1 cellular context compared by ENCODE assay signal in the genomic region with DNA sequence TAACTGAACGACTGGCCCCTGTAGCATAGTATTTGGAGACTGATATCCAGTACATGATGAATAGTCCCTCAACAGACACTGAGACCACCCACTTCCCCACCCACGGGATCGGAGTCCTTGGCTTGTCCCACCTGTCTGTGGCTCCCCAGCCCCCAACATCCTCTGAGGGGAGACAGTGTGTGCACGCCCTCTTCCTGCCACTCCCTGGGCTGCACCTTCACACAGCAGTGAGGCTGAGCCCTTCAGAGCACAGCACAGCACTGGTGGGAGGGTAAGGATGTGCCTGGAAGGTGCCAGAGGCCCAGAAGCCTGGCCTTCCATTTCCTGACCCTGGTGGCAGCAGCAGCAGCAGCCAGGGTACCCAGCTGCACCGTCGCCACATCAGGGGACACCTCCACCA.
TF ChIP-seq lines count a peak whose summit lies in the region.

No MANE protein-coding gene starts in this region.

TF ChIP-seq in SK-N-SH, 30 proteins besides CTCF, POLR2A, EP300 and RAD21 (continued from another document):
- TF ChIP-seq, protein P1, sequence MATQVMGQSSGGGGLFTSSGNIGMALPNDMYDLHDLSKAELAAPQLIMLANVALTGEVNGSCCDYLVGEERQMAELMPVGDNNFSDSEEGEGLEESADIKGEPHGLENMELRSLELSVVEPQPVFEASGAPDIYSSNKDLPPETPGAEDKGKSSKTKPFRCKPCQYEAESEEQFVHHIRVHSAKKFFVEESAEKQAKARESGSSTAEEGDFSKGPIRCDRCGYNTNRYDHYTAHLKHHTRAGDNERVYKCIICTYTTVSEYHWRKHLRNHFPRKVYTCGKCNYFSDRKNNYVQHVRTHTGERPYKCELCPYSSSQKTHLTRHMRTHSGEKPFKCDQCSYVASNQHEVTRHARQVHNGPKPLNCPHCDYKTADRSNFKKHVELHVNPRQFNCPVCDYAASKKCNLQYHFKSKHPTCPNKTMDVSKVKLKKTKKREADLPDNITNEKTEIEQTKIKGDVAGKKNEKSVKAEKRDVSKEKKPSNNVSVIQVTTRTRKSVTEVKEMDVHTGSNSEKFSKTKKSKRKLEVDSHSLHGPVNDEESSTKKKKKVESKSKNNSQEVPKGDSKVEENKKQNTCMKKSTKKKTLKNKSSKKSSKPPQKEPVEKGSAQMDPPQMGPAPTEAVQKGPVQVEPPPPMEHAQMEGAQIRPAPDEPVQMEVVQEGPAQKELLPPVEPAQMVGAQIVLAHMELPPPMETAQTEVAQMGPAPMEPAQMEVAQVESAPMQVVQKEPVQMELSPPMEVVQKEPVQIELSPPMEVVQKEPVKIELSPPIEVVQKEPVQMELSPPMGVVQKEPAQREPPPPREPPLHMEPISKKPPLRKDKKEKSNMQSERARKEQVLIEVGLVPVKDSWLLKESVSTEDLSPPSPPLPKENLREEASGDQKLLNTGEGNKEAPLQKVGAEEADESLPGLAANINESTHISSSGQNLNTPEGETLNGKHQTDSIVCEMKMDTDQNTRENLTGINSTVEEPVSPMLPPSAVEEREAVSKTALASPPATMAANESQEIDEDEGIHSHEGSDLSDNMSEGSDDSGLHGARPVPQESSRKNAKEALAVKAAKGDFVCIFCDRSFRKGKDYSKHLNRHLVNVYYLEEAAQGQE (IDR thresholded peaks at IDR 0.05; ENCODE audit: low read depth, low read length), result no peak
- TF ChIP-seq NRF1 (IDR thresholded peaks at IDR 0.05; ENCODE audit: low read depth, low read length) (no peak), SMC3 (IDR thresholded peaks at IDR 0.05; ENCODE audit: low read depth, low read length) (no peak), TAF1 (IDR thresholded peaks at IDR 0.05; ENCODE audit: borderline replicate concordance, low read depth, low read length) (no peak), RFX5 (IDR thresholded peaks at IDR 0.05; ENCODE audit: low read length) (no peak), RCOR1 (IDR thresholded peaks at IDR 0.05; ENCODE audit: low read length) (no peak), YY1 (IDR thresholded peaks at IDR 0.05; ENCODE audit: low read depth) (no peak), CHD2 (IDR thresholded peaks at IDR 0.05; ENCODE audit: low read length, partially characterized antibody) (no peak), ELF1 (IDR thresholded peaks at IDR 0.05) (no peak)
